ENCODE assay signal across 8 cellular contexts in genomic region chr1:58754683-58755467, GRCh38. TPM values are rescaled to one million over a fixed set of nuclear protein-coding genes. Genes with fewer than 3 reads are reported as not detected.
A peak's percentile ranks its signal among the peaks of the same experiment; 100 is the strongest.
DNase-seq lines count a peak whose midpoint lies in the region; ATAC-seq and TF ChIP-seq lines count a peak whose summit lies in the region.

No MANE protein-coding gene starts in this region.

- H3K36me3 Mint-ChIP-seq in activated T-helper 1 cell treated with anti-CD3 and anti-CD28 coated beads, Interleukin-12 subunit alpha, Interleukin-12 subunit beta, Interleukin-2, Interleukin-4 antibody, amounts not matched to agents 30 ng/mL and 10 ng/mL and 1 ng/mL, durations not matched to agents 14 hours and 24 hours and 36 hours (ENCODE audit: low read depth): peaks cover 15% of the 10 kb centered on the region

- H3K4me3 Mint-ChIP-seq in activated T-helper 1 cell treated with anti-CD3 and anti-CD28 coated beads, Interleukin-12 subunit alpha, Interleukin-12 subunit beta, Interleukin-2, Interleukin-4 antibody, amounts not matched to agents 30 ng/mL and 10 ng/mL and 1 ng/mL, durations not matched to agents 14 hours and 24 hours and 36 hours: peak overlapping the region; percentile 59

- ATAC-seq in Right ventricle myocardium inferior: peak; percentile 3
- ATAC-seq in Right ventricle myocardium superior (ENCODE audit: poor library complexity): no peak
- no peak for ATAC-seq in left lung
- no peak for ATAC-seq in GM21529 (IDR thresholded peaks at IDR 0.05; ENCODE audit: unreplicated experiment)

- no peak for TF ChIP-seq POLR2A in vagina (IDR thresholded peaks at IDR 0.05)

- H3K9me3 ChIP-seq in left lung (no peaks in the 10 kb centered on the region), vagina (no peaks in the 10 kb centered on the region)

- H3K4me3 ChIP-seq in left lung (no peak overlapping the region), vagina (no peak overlapping the region)

- H3K27ac Mint-ChIP-seq in activated T-helper 1 cell treated with anti-CD3 and anti-CD28 coated beads, Interleukin-12 subunit alpha, Interleukin-12 subunit beta, Interleukin-2, Interleukin-4 antibody, amounts not matched to agents 30 ng/mL and 10 ng/mL and 1 ng/mL, durations not matched to agents 14 hours and 24 hours and 36 hours: peak overlapping the region; percentile 88

- peaks cover 7 to 32% of the 10 kb centered on the region in 2 donors for H3K4me1 ChIP-seq in left lung
- peaks cover 40% of the 10 kb centered on the region for H3K4me1 ChIP-seq in vagina

- peaks cover 62% of the 10 kb centered on the region for H3K4me1 Mint-ChIP-seq in activated T-helper 1 cell treated with anti-CD3 and anti-CD28 coated beads, Interleukin-12 subunit alpha, Interleukin-12 subunit beta, Interleukin-2, Interleukin-4 antibody, amounts not matched to agents 30 ng/mL and 10 ng/mL and 1 ng/mL, durations not matched to agents 14 hours and 24 hours and 36 hours (ENCODE audit: low read depth)

- no peaks in the 10 kb centered on the region for H3K36me3 ChIP-seq in left lung
- H3K36me3 ChIP-seq in vagina: no peaks in the 10 kb centered on the region

- intact Hi-C loops in Right ventricle myocardium inferior (cut with DNase I): no loop called here
- intact Hi-C loops in Right ventricle myocardium superior (cut with DNase I): no loop called here
- intact Hi-C loops in activated T-helper 1 cell treated with anti-CD3 and anti-CD28 coated beads, Interleukin-12 subunit alpha, Interleukin-12 subunit beta, Interleukin-2, Interleukin-4 antibody, amounts not matched to agents 30 ng/mL and 10 ng/mL and 1 ng/mL, durations not matched to agents 14 hours and 24 hours and 36 hours (cut with micrococcal nuclease): loop anchor here (1.0 kb wide), 3 partner anchors 9 to 61 kb away; partner anchors contain the start of gene JUN
- intact Hi-C loops in left lung (cut with DNase I): loop anchor here in 1 of 2 donors (10.0 kb wide), 1 partner anchor 950 kb away; no protein-coding TSS in a partner anchor
- intact Hi-C loops in vagina (cut with DNase I): no loop called here

- TF ChIP-seq CTCF in left lung (IDR thresholded peaks at IDR 0.05) (no peak), vagina (IDR thresholded peaks at IDR 0.05) (no peak), GM10266 (IDR thresholded peaks at IDR 0.05; ENCODE audit: control insufficient read depth, insufficient read depth, low read depth, missing control alignments) (no peak)

- H3K27me3 Mint-ChIP-seq in activated T-helper 1 cell treated with anti-CD3 and anti-CD28 coated beads, Interleukin-12 subunit alpha, Interleukin-12 subunit beta, Interleukin-2, Interleukin-4 antibody, amounts not matched to agents 30 ng/mL and 10 ng/mL and 1 ng/mL, durations not matched to agents 14 hours and 24 hours and 36 hours (ENCODE audit: insufficient read depth): no peaks in the 10 kb centered on the region

- no peak for DNase-seq in Right ventricle myocardium inferior (ENCODE audit: missing footprints)
- DNase-seq in Right ventricle myocardium superior: no peak
- peak; percentile 31 for DNase-seq in activated T-helper 1 cell treated with anti-CD3 and anti-CD28 coated beads, Interleukin-12 subunit alpha, Interleukin-12 subunit beta, Interleukin-2, Interleukin-4 antibody, amounts not matched to agents 30 ng/mL and 10 ng/mL and 1 ng/mL, durations not matched to agents 14 hours and 24 hours and 36 hours (ENCODE audit: low spot score)
- no peak for DNase-seq in left lung
- DNase-seq in vagina (ENCODE audit: extremely low spot score in 2 of 2): no peak
- no peak for DNase-seq in NCI-H2227 treated with DMSO at 0.1 percent for 48 hours (lab: John Stamatoyannopoulos, UW)
- no peak for DNase-seq in GM10266 (ENCODE audit: extremely low spot score)

- H3K27ac ChIP-seq in left lung (peak overlapping the region; percentile 67 to 70), vagina (peak overlapping the region; percentile 69)

- peaks cover 14% of the 10 kb centered on the region for H3K9me3 Mint-ChIP-seq in activated T-helper 1 cell treated with anti-CD3 and anti-CD28 coated beads, Interleukin-12 subunit alpha, Interleukin-12 subunit beta, Interleukin-2, Interleukin-4 antibody, amounts not matched to agents 30 ng/mL and 10 ng/mL and 1 ng/mL, durations not matched to agents 14 hours and 24 hours and 36 hours

- H3K27me3 ChIP-seq in left lung: no peaks in the 10 kb centered on the region
- no peaks in the 10 kb centered on the region for H3K27me3 ChIP-seq in vagina

RNA-seq across cellular contexts. Expression of gene JUN, which starts 29.0 kb away (rescaled TPM):
- total RNA-seq in Right ventricle myocardium inferior: 64.2 TPM
- total RNA-seq in Right ventricle myocardium superior: 54.8 TPM
- total RNA-seq in activated T-helper 1 cell treated with anti-CD3 and anti-CD28 coated beads, Interleukin-12 subunit alpha, Interleukin-12 subunit beta, Interleukin-2, Interleukin-4 antibody, amounts not matched to agents 30 ng/mL and 10 ng/mL and 1 ng/mL, durations not matched to agents 14 hours and 24 hours and 36 hours: 68.5 and 71.6 TPM in 2 replicates
- total RNA-seq in left lung: 100 to 1,000 TPM; 102 to 135 TPM
- 275 TPM for total RNA-seq in vagina

RNA-seq across cellular contexts. Expression of gene MYSM1, which starts 55.0 kb away (rescaled TPM):
- total RNA-seq in Right ventricle myocardium inferior (19.8 TPM), Right ventricle myocardium superior (20.3 TPM), left lung (10 to 100 TPM; 25.8 to 28.1 TPM), vagina (28.7 TPM)
- total RNA-seq in activated T-helper 1 cell treated with anti-CD3 and anti-CD28 coated beads, Interleukin-12 subunit alpha, Interleukin-12 subunit beta, Interleukin-2, Interleukin-4 antibody, amounts not matched to agents 30 ng/mL and 10 ng/mL and 1 ng/mL, durations not matched to agents 14 hours and 24 hours and 36 hours: 48.3 and 48.4 TPM in 2 replicates
